16 cellular contexts compared by ENCODE assay signal in genomic region chr9:38017885-38018186, GRCh38. TPM values are rescaled to one million over a fixed set of nuclear protein-coding genes. Genes with fewer than 3 reads are reported as not detected.
DNase-seq lines count a peak whose midpoint lies in the region; ATAC-seq, FAIRE-seq and TF ChIP-seq lines count a peak whose summit lies in the region.
"Had no signal": no experiment of that assay in that cellular context is flagged by ENCODE, and none has a peak within 500 bp of the region (broad histone marks: within the 10 kb centered on the region; RNA-seq: fewer than 3 reads in every experiment).

No MANE protein-coding gene starts in this region.

- TF ChIP-seq EP300 in HepG2 (IDR thresholded peaks at IDR 0.05; ENCODE audit: low read depth in 2 of 2, low read length in 2 of 2) = no peak
- no peak for TF ChIP-seq EP300 in HepG2 (CRISPR knock-in tag; IDR thresholded peaks at IDR 0.05; ENCODE audit: borderline replicate concordance)

- no peak for FAIRE-seq in HepG2 (lab: Jason Lieb, UNC)

- CTCF ChIA-PET in HepG2 (lab: Yijun Ruan, JAX; ENCODE audit: low intra/inter-chr PET ratio, low total read pairs) = no interaction called here

- no peak for TF ChIP-seq POLR2A in HepG2 (IDR thresholded peaks at IDR 0.05; ENCODE audit: insufficient read depth in 1 of 2, low read depth in 2 of 2, low read length in 2 of 2)
- no peak for TF ChIP-seq POLR2A in right lobe of liver (IDR thresholded peaks at IDR 0.05)

- intact Hi-C loops in HepG2 (cut with micrococcal nuclease; ENCODE audit: unreplicated experiment) (no loop called here), right lobe of liver (cut with DNase I) (loop anchor here (10.0 kb wide), 3 partner anchors 47 to 93 kb away; partner anchors contain the start of gene SHB (in 2 of the 2)), upper lobe of right lung (cut with DNase I) (loop anchor here (5.0 kb wide), 1 partner anchor 49 kb away; the partner anchor contains the start of gene SHB)

- H3K4me2 ChIP-seq in HepG2 (ENCODE audit: low read depth, low read length) (no peak overlapping the region), neural progenitor cell (peak overlapping the region; percentile 63)

- H3K4me3 ChIP-seq in HepG2 (replicated peaks in 1 of 3; ENCODE audit: insufficient read depth in 1 of 3, low read depth in 2 of 3, low read length in 3 of 3) = no peak overlapping the region
- H3K4me3 ChIP-seq in right lobe of liver = no peak overlapping the region
- no peak overlapping the region for H3K4me3 ChIP-seq in neural progenitor cell
- H3K4me3 ChIP-seq in upper lobe of right lung = no peak overlapping the region

- H3K4me1 ChIP-seq in HepG2 (ENCODE audit: insufficient read depth, low read length) (peaks cover 70% of the 10 kb centered on the region), right lobe of liver (peaks cover 0 to 53% (median 28%) of the 10 kb centered on the region in 4 donors), neural progenitor cell (peaks cover 67% of the 10 kb centered on the region), upper lobe of right lung (peaks cover 55% of the 10 kb centered on the region)

- H3K27me3 Mint-ChIP-seq in neural progenitor cell (ENCODE audit: insufficient read depth, low read depth) = no peaks in the 10 kb centered on the region
- H3K27me3 Mint-ChIP-seq: dendritic cell treated with granulocyte-macrophage colony-stimulating factor and Interleukin-4, amounts not matched to agents 40 ng/mL and 50 ng/mL, for 4 days had no signal

- whole genome bisulfite sequencing in HepG2 (ENCODE audit: low lambda C conversion rate) = 96% methylated on average over 2 of the region's 2 CpGs
- WGBS in right lobe of liver (ENCODE audit: insufficient coverage, low coverage, low lambda C conversion rate, missing lambda C conversion rate) = 55% methylated on average over 2 of the region's 2 CpGs

- H3K36me3 Mint-ChIP-seq in neural progenitor cell = peaks cover 5% of the 10 kb centered on the region

- H4K20me1 ChIP-seq in HepG2 (ENCODE audit: insufficient read depth, low read length) (peaks cover 11% of the 10 kb centered on the region; the same call in 1 of the 2 replicates), neural progenitor cell (ENCODE audit: low read depth) (no peaks in the 10 kb centered on the region)

- H3K9ac ChIP-seq in HepG2 (ENCODE audit: insufficient read depth, low read depth, low read length) = no peak overlapping the region
- no peak overlapping the region for H3K9ac ChIP-seq in neural progenitor cell

- H3K27me3 ChIP-seq in HepG2 (ENCODE audit: control insufficient read depth in 1 of 2, insufficient read depth in 2 of 2, low read length in 2 of 2) (no peaks in the 10 kb centered on the region), right lobe of liver (no peaks in the 10 kb centered on the region), neural progenitor cell (no peaks in the 10 kb centered on the region), upper lobe of right lung (no peaks in the 10 kb centered on the region)

- no TSS peak for BruUV-seq in HepG2 (replicated peaks; lab: Mats Ljungman, UMichigan)

- in situ Hi-C loops in HepG2 (cut with HindIII; ENCODE audit: extremely low pct_ligation_motif_present, low pct_unique_long_range_greater_than_20kb) = no loop called here

- H3K27ac ChIP-seq in HepG2 (ENCODE audit: extremely low read length, insufficient read depth, low read length) = peak overlapping the region; percentile 68
- peak overlapping the region in 1 of 3 donors; percentile 79 for H3K27ac ChIP-seq in right lobe of liver
- peak overlapping the region; percentile 71 for H3K27ac ChIP-seq in epithelial cell of prostate
- peak overlapping the region; percentile 77 for H3K27ac ChIP-seq in neural progenitor cell
- H3K27ac ChIP-seq in upper lobe of right lung = peak overlapping the region; percentile 13

- H3F3A ChIP-seq in neural progenitor cell (ENCODE audit: low read depth) = peaks cover 55% of the 10 kb centered on the region

- peaks cover 35 to 57% of the 10 kb centered on the region in 2 experiments for H3K36me3 ChIP-seq in HepG2 (replicated peaks in 1 of 2; ENCODE audit: control insufficient read depth in 1 of 2, insufficient read depth in 2 of 2, low read length in 2 of 2)
- peaks cover 0 to 20% (median 0%) of the 10 kb centered on the region in 4 donors for H3K36me3 ChIP-seq in right lobe of liver
- H3K36me3 ChIP-seq in neural progenitor cell = no peaks in the 10 kb centered on the region
- H3K36me3 ChIP-seq in upper lobe of right lung = peaks cover 6% of the 10 kb centered on the region

- peak overlapping the region; percentile 99 for H3K27ac Mint-ChIP-seq in neural progenitor cell
- H3K27ac Mint-ChIP-seq: activated T-cell treated with anti-CD3 and anti-CD28 coated beads, Interleukin-2, amount 50 U/mL, for 72 hours had no signal

- ATAC-seq in HepG2 (no peak), right lobe of liver (no peak), upper lobe of right lung (no peak)
- ATAC-seq: activated T-cell treated with anti-CD3 and anti-CD28 coated beads, Interleukin-2, amount 50 U/mL, for 72 hours; stimulated activated naive CD8-positive, alpha-beta T cell treated with anti-CD3 and anti-CD28 coated beads, Interleukin-15, Interleukin-2, amounts not matched to agents 100 U/mL and 50 U/mL, for 24 hours had no signal

- no peaks in the 10 kb centered on the region for H3K9me3 Mint-ChIP-seq in neural progenitor cell
- H3K9me3 Mint-ChIP-seq: activated T-cell treated with anti-CD3 and anti-CD28 coated beads, Interleukin-2, amount 50 U/mL, for 72 hours; dendritic cell treated with granulocyte-macrophage colony-stimulating factor and Interleukin-4, amounts not matched to agents 40 ng/mL and 50 ng/mL, for 4 days had no signal

- no peak for TF ChIP-seq RAD21 in HepG2 (CRISPR knock-in tag; IDR thresholded peaks at IDR 0.05)

- H3K79me2 ChIP-seq in HepG2 (ENCODE audit: insufficient read depth, low read length) (peaks cover 74% of the 10 kb centered on the region), neural progenitor cell (ENCODE audit: low read depth) (no peaks in the 10 kb centered on the region)

- DNase-seq in HepG2 (ENCODE audit: low spot score) (no peak), right lobe of liver (no peak), epithelial cell of prostate (ENCODE audit: low read depth, low spot score) (no peak), neural progenitor cell (ENCODE audit: low spot score) (no peak), upper lobe of right lung (no peak), COLO829 (ENCODE audit: low spot score) (no peak), HuH-7.5 (ENCODE audit: low spot score) (no peak), NCI-H2196 (lab: John Stamatoyannopoulos, UW; ENCODE audit: unreplicated experiment) (no peak)
- DNase-seq: activated CD4-positive, alpha-beta T cell treated with anti-CD3 and anti-CD28 coated beads, Interleukin-2, amount 50 U/mL, for 1 hour; activated T-cell treated with anti-CD3 and anti-CD28 coated beads, Interleukin-2, amount 50 U/mL, for 72 hours; KG1; NCI-H146; NCI-H69; RPMI8226; stimulated activated naive CD8-positive, alpha-beta T cell treated with anti-CD3 and anti-CD28 coated beads, Interleukin-15, Interleukin-2, amounts not matched to agents 100 U/mL and 50 U/mL, for 24 hours had no signal

- TF ChIP-seq CTCF in HepG2 (CRISPR knock-in tag; IDR thresholded peaks at IDR 0.05) = no peak
- no peak for TF ChIP-seq CTCF in right lobe of liver (IDR thresholded peaks at IDR 0.05)
- TF ChIP-seq CTCF in neural progenitor cell (IDR thresholded peaks at IDR 0.05) = no peak
- no peak for TF ChIP-seq CTCF in upper lobe of right lung (IDR thresholded peaks at IDR 0.05)

- H2AFZ ChIP-seq in HepG2 (ENCODE audit: low read length) (no peak overlapping the region), neural progenitor cell (replicated peaks) (no peak overlapping the region)

- H3K9me3 ChIP-seq in HepG2 (ENCODE audit: low read length) = no peaks in the 10 kb centered on the region
- H3K9me3 ChIP-seq in right lobe of liver = no peaks in the 10 kb centered on the region
- no peaks in the 10 kb centered on the region for H3K9me3 ChIP-seq in neural progenitor cell (ENCODE audit: low read depth)
- H3K9me3 ChIP-seq in upper lobe of right lung = no peaks in the 10 kb centered on the region

- POLR2A ChIA-PET in HepG2 (lab: Yijun Ruan, JAX) = interaction anchor here (1.1 to 3.7 kb wide), 5 partner anchors 8 to 49 kb away, joined by 3 to 28 read pairs (median 5); no protein-coding TSS in a partner anchor

- peaks cover 89% of the 10 kb centered on the region for H3K4me1 Mint-ChIP-seq in neural progenitor cell

- peak overlapping the region; percentile 76 for H3K4me3 Mint-ChIP-seq in neural progenitor cell
- H3K4me3 Mint-ChIP-seq: activated T-cell treated with anti-CD3 and anti-CD28 coated beads, Interleukin-2, amount 50 U/mL, for 72 hours; dendritic cell treated with granulocyte-macrophage colony-stimulating factor and Interleukin-4, amounts not matched to agents 40 ng/mL and 50 ng/mL, for 4 days had no signal

TF ChIP-seq in HepG2, 621 proteins besides CTCF, POLR2A, EP300 and RAD21 (continues in another document):
- TF ChIP-seq RBM22 (optimal IDR thresholded peaks at IDR 0.05; ENCODE audit: low read length) = peak; percentile 54
- no peak for TF ChIP-seq SAFB2 (CRISPR knock-in tag; IDR thresholded peaks at IDR 0.05; ENCODE audit: borderline replicate concordance, low read depth)

RNA-seq across cellular contexts. Expression of gene SHB, which starts 51.2 kb away (rescaled TPM):
- total RNA-seq in HepG2 (2016; rRNA removed; fragmentation: Illumina TruSeq; extraction: Trizol) (14.7 and 19.4 TPM in 2 replicates), right lobe of liver (10 to 100 TPM; 12.0 to 43.1 (median 21.9) TPM), neural progenitor cell (ENCODE audit: low replicate concordance) (1.1 and 4.1 TPM in 2 replicates), upper lobe of right lung (33.4 TPM)
- total RNA-seq in HepG2 (2016; cell fraction: cytosol; rRNA removed; fragmentation: Illumina TruSeq; extraction: Trizol; ENCODE audit: low read depth) = 7.3 and 8.2 TPM in 2 replicates
- total RNA-seq in HepG2 (2016; cell fraction: insoluble cytoplasmic fraction; rRNA removed; fragmentation: Illumina TruSeq; extraction: Trizol) = 12.9 and 18.0 TPM in 2 replicates
- total RNA-seq in HepG2 (2016; cell fraction: membrane; rRNA removed; fragmentation: Illumina TruSeq; extraction: Trizol) = 16.0 and 20.4 TPM in 2 replicates
- 12.0 and 14.5 TPM in 2 replicates for total RNA-seq in HepG2 (2016; cell fraction: nucleus; rRNA removed; fragmentation: Illumina TruSeq; extraction: Trizol)
- 20.7 and 25.3 TPM in 2 replicates for polyA plus RNA-seq in HepG2 (2011; rRNA removed)
- 19.8 and 24.1 TPM in 2 replicates for polyA plus RNA-seq in HepG2 (2011; cell fraction: cytosol; rRNA removed)
- polyA plus RNA-seq in HepG2 (2011; cell fraction: nucleus; rRNA removed) = 26.3 and 29.8 TPM in 2 replicates
- polyA plus RNA-seq in HepG2 (2012) = 16.2 and 22.8 TPM in 2 replicates
- polyA plus RNA-seq in HepG2 (2016; cell fraction: cytosol; fragmentation: Illumina TruSeq; extraction: Trizol; ENCODE audit: low read depth) = 9.0 and 11.2 TPM in 2 replicates
- polyA plus RNA-seq in HepG2 (2016; cell fraction: insoluble cytoplasmic fraction; fragmentation: Illumina TruSeq; extraction: Trizol; ENCODE audit: low read depth) = 21.3 and 23.2 TPM in 2 replicates
- polyA plus RNA-seq in HepG2 (2016; cell fraction: membrane; fragmentation: Illumina TruSeq; extraction: Trizol; ENCODE audit: low read depth) = 18.0 and 21.9 TPM in 2 replicates
- polyA plus RNA-seq in HepG2 (2016; cell fraction: nucleus; fragmentation: Illumina TruSeq; extraction: Trizol; ENCODE audit: insufficient read depth, low read depth) = 17.6 and 17.8 TPM in 2 replicates
- polyA minus RNA-seq in HepG2 (2011; rRNA and poly(A)+ RNA removed; ENCODE audit: low replicate concordance) = 8.6 and 37.7 TPM in 2 replicates
- polyA minus RNA-seq in HepG2 (2011; cell fraction: cytosol; rRNA and poly(A)+ RNA removed) = 28.1 and 28.8 TPM in 2 replicates
- polyA minus RNA-seq in HepG2 (2011; cell fraction: nucleus; rRNA and poly(A)+ RNA removed) = 42.1 and 49.2 TPM in 2 replicates
